In the genomic region with DNA sequence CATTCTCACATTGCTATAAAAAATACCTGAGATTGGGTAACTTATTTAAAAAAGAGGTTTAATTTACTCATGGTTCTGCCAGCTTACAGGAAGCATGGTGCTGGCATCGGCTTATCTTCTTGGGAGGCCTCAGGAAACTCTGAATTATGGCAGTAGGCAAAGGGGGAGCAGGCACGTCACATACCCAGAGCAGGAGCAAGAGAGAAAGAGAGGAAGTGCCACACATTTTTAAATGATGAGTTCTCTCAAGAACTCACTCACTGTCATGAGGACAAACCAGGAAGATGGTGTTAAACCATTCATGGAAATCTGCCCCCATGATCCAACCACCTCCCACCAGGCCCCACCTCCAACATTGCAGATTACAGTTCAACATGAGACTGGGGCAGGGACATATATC, we compare ENCODE assay signal across 13 cellular contexts. TPM values are rescaled to one million over a fixed set of nuclear protein-coding genes. Genes with fewer than 3 reads are reported as not detected.
DNase-seq lines count a peak whose midpoint lies in the region; ATAC-seq, FAIRE-seq and TF ChIP-seq lines count a peak whose summit lies in the region.
"Had no signal": no experiment of that assay in that cellular context is flagged by ENCODE, and none has a peak within 500 bp of the region (broad histone marks: within the 10 kb centered on the region; RNA-seq: fewer than 3 reads in every experiment).

No MANE protein-coding gene starts in this region.

- peaks cover 9% of the 10 kb centered on the region; the same call in 1 of the 2 replicates for H3K36me3 ChIP-seq in ACC112 (ENCODE audit: insufficient read depth, low read length)
- no peaks in the 10 kb centered on the region for H3K36me3 ChIP-seq in brain microvascular endothelial cell (replicated peaks)
- peaks cover 0 to under 1% of the 10 kb centered on the region in 2 experiments for H3K36me3 ChIP-seq in keratinocyte (ENCODE audit: control insufficient read depth in 2 of 2, extremely low read depth in 1 of 2, insufficient read depth in 2 of 2, low read length in 2 of 2)
- H3K36me3 ChIP-seq: ovary had no signal

- no peak overlapping the region for H3K9ac ChIP-seq in keratinocyte (ENCODE audit: control insufficient read depth, extremely low read depth, insufficient read depth, low read length)

- no peaks in the 10 kb centered on the region for H4K20me1 ChIP-seq in keratinocyte (ENCODE audit: control insufficient read depth, extremely low read depth, insufficient read depth, low read length)

- H3K79me2 ChIP-seq in ACC112 (ENCODE audit: control insufficient read depth, insufficient read depth, low read length, unreplicated experiment): no peaks in the 10 kb centered on the region
- H3K79me2 ChIP-seq in keratinocyte (ENCODE audit: control insufficient read depth, insufficient read depth, low read length): no peaks in the 10 kb centered on the region

- in situ Hi-C loops in brain microvascular endothelial cell (cut with HindIII; ENCODE audit: low pct_ligation_motif_present, low sequenced_read_pairs): loop anchor here (25.0 kb wide), 1 partner anchor 187 kb away; no protein-coding TSS in a partner anchor

- no peak overlapping the region for H2AFZ ChIP-seq in ACC112 (ENCODE audit: low read length, unreplicated experiment)
- peak overlapping the region; percentile 3 for H2AFZ ChIP-seq in keratinocyte (ENCODE audit: control insufficient read depth, low read length)

- no peaks in the 10 kb centered on the region for H3K9me3 ChIP-seq in keratinocyte (ENCODE audit: control insufficient read depth, low read depth, low read length)
- H3K9me3 ChIP-seq: gastrocnemius medialis, left ventricle myocardium inferior, ovary had no signal

- ATAC-seq in HG03108 (IDR thresholded peaks at IDR 0.05; ENCODE audit: unreplicated experiment): no peak
- ATAC-seq in HG02852 (IDR thresholded peaks at IDR 0.05; ENCODE audit: unreplicated experiment): no peak
- ATAC-seq: gastrocnemius medialis had no signal

- peak; percentile 43 for DNase-seq in LHCN-M2 (ENCODE audit: low read depth)
- DNase-seq in brain microvascular endothelial cell: peak; percentile 50
- DNase-seq in keratinocyte (ENCODE audit: low read depth, low spot score): no peak
- DNase-seq in NCI-H510A treated with DMSO at 0.1 percent for 48 hours (lab: John Stamatoyannopoulos, UW): no peak
- no peak for DNase-seq in caudate nucleus (lab: John Stamatoyannopoulos, UW)
- DNase-seq: amygdala, gastrocnemius medialis, left ventricle myocardium inferior, ovary had no signal

- dilution Hi-C loops in keratinocyte (cut with MboI; ENCODE audit: extremely low pct_ligation_motif_present, low sequenced_read_pairs): no loop called here

- H3K4me3 ChIP-seq in ACC112 (ENCODE audit: low read depth, low read length) (no peak overlapping the region), brain microvascular endothelial cell (ENCODE audit: low read depth, low read length) (no peak overlapping the region), keratinocyte (ENCODE audit: control insufficient read depth in 2 of 3, extremely low read depth in 1 of 3, insufficient read depth in 2 of 3, low read depth in 1 of 3, low read length in 3 of 3) (no peak overlapping the region)
- H3K4me3 ChIP-seq: gastrocnemius medialis, left ventricle myocardium inferior, ovary had no signal

- TF ChIP-seq CTCF in brain microvascular endothelial cell (IDR thresholded peaks at IDR 0.05; ENCODE audit: low read depth, low read length, missing control alignments) (no peak), keratinocyte (optimal IDR thresholded peaks at IDR 0.05 in 1 of 3, IDR thresholded peaks at IDR 0.05 in 1 of 3, conservative IDR thresholded peaks at IDR 0.05 in 1 of 3; ENCODE audit: extremely low read depth in 1 of 3, insufficient read depth in 2 of 3, low read length in 3 of 3) (no peak)

- H3K4me1 ChIP-seq in ACC112 (ENCODE audit: control insufficient read depth, insufficient read depth, low read length, unreplicated experiment) (peaks cover 71% of the 10 kb centered on the region), keratinocyte (ENCODE audit: control insufficient read depth, extremely low read depth, insufficient read depth, low read length) (peaks cover 42% of the 10 kb centered on the region)

- peak overlapping the region; percentile 90 for H3K27ac ChIP-seq in ACC112 (ENCODE audit: low read depth, low read length)
- H3K27ac ChIP-seq in brain microvascular endothelial cell: peak overlapping the region; percentile 60
- H3K27ac ChIP-seq in keratinocyte (ENCODE audit: control insufficient read depth, insufficient read depth, low read length): peak overlapping the region; percentile 90
- H3K27ac ChIP-seq in caudate nucleus (ENCODE audit: low read depth, low read length): no peak overlapping the region
- H3K27ac ChIP-seq: left ventricle myocardium inferior, ovary had no signal

- peak; percentile 49 for FAIRE-seq in keratinocyte (lab: Jason Lieb, UNC)

- H3K4me2 ChIP-seq in keratinocyte (ENCODE audit: control insufficient read depth, extremely low read depth, insufficient read depth, low read depth, low read length): no peak overlapping the region

- H3K27me3 ChIP-seq in ACC112 (ENCODE audit: insufficient read depth, low read length) (no peaks in the 10 kb centered on the region), brain microvascular endothelial cell (replicated peaks) (no peaks in the 10 kb centered on the region), keratinocyte (ENCODE audit: control insufficient read depth, extremely low read depth, insufficient read depth, low read length) (no peaks in the 10 kb centered on the region)
- H3K27me3 ChIP-seq: gastrocnemius medialis, ovary had no signal

- no peaks in the 10 kb centered on the region for H3K9me1 ChIP-seq in keratinocyte (ENCODE audit: control insufficient read depth, extremely low read depth, insufficient read depth, low read length)

RNA-seq across cellular contexts. Expression of gene AFF1, which starts 10.0 kb away (rescaled TPM):
- total RNA-seq in LHCN-M2 (2014; rRNA removed): 3.8 and 7.1 TPM in 2 replicates
- polyA plus RNA-seq in LHCN-M2 (2012): 1.8 TPM
- 10.9 to 23.9 TPM (median 14.4 TPM) in 3 replicates for polyA plus RNA-seq in keratinocyte
- polyA plus RNA-seq in keratinocyte (2011; ENCODE audit: low read depth): 61.3 TPM
- polyA plus RNA-seq in keratinocyte (2011; cell fraction: cytosol; rRNA removed): 16.7 and 25.6 TPM in 2 replicates
- polyA plus RNA-seq in keratinocyte (2011; cell fraction: nucleus; rRNA removed): 68.9 and 70.7 TPM in 2 replicates
- polyA plus RNA-seq in keratinocyte (2012; ENCODE audit: low replicate concordance): 11.6 and 32.3 TPM in 2 replicates
- 44.9 to 57.0 TPM (median 56.8 TPM) in 3 replicates for polyA minus RNA-seq in keratinocyte
- 18.2 TPM for polyA minus RNA-seq in keratinocyte (2011; cell fraction: cytosol; rRNA and poly(A)+ RNA removed)
- 40.5 and 98.4 TPM in 2 replicates for polyA minus RNA-seq in keratinocyte (2011; cell fraction: nucleus; rRNA and poly(A)+ RNA removed)

RNA-seq across cellular contexts. Expression of gene C4orf36, which starts 32.6 kb away (rescaled TPM):
- total RNA-seq in LHCN-M2 (2014; rRNA removed): 0.06 TPM in 1 of 2 replicates, not detected in the other
- polyA plus RNA-seq in LHCN-M2 (2012): not detected
- polyA plus RNA-seq in keratinocyte: 1.0 to 4.0 TPM (median 1.2 TPM) in 3 replicates
- polyA plus RNA-seq in keratinocyte (2011; ENCODE audit: low read depth): 0.37 TPM
- 1.7 and 2.9 TPM in 2 replicates for polyA plus RNA-seq in keratinocyte (2011; cell fraction: cytosol; rRNA removed)
- 0.41 and 1.2 TPM in 2 replicates for polyA plus RNA-seq in keratinocyte (2011; cell fraction: nucleus; rRNA removed)
- polyA plus RNA-seq in keratinocyte (2012; ENCODE audit: low replicate concordance): 1.4 and 3.2 TPM in 2 replicates
- 0.22 to 4.2 TPM (median 0.79 TPM) in 3 replicates for polyA minus RNA-seq in keratinocyte
- polyA minus RNA-seq in keratinocyte (2011; cell fraction: cytosol; rRNA and poly(A)+ RNA removed): not detected
- polyA minus RNA-seq in keratinocyte (2011; cell fraction: nucleus; rRNA and poly(A)+ RNA removed): not detected in 2 replicates
- total RNA-seq: T-helper 2 cell treated with Interferon-gamma antibody and Interleukin-4, amounts not matched to agents 100 ng/mL and 5 ng/mL, for 36 hours had no signal

Comparison
In these comparisons a context has a peak if more than half of its experiments do, and no peak if none do; other contexts are left out.
1. DNase-seq: peak in LHCN-M2 (single experiment) and brain microvascular endothelial cell (single experiment); none in keratinocyte (single experiment), NCI-H510A treated with DMSO at 0.1 percent for 48 hours (single experiment) and caudate nucleus (0 of 61).